1 cellular context compared by ENCODE assay signal in genomic region chr15:79900087-79900486, GRCh38.
A peak's percentile ranks its signal among the peaks of the same experiment; 100 is the strongest.
TF ChIP-seq lines count a peak whose summit lies in the region.

No MANE protein-coding gene starts in this region.

TF ChIP-seq in GM12878, 131 proteins besides CTCF, POLR2A, EP300 and RAD21 (continued from another document and continues in another):
- TF ChIP-seq NKRF (conservative IDR thresholded peaks at IDR 0.05), result no peak
- peak in 1 of 2 experiments; percentile 75; a peak in 1 of 4 replicates for TF ChIP-seq ETV6 (conservative IDR thresholded peaks at IDR 0.05 in 1 of 2, IDR thresholded peaks at IDR 0.05 in 1 of 2; ENCODE audit: borderline replicate concordance in 1 of 2, low read depth in 1 of 2)
- no peak for TF ChIP-seq IRF3 (IDR thresholded peaks at IDR 0.05)
- no peak for TF ChIP-seq RFX5 (IDR thresholded peaks at IDR 0.05; ENCODE audit: low read depth, low read length)
- no peak for TF ChIP-seq E2F4 (IDR thresholded peaks at IDR 0.05; ENCODE audit: low read depth, low read length)
- 0 out of 4 replicates have a peak, but pooled peaks of 1 of the 2 experiments have one; percentile 8 for TF ChIP-seq IKZF2 (IDR thresholded peaks at IDR 0.05)
- no peak for TF ChIP-seq POLR2AphosphoS5 (IDR thresholded peaks at IDR 0.05; ENCODE audit: low read length)
- TF ChIP-seq BCLAF1 (IDR thresholded peaks at IDR 0.05), result no peak
- no peak for TF ChIP-seq PBX3 (IDR thresholded peaks at IDR 0.05; ENCODE audit: insufficient replicate concordance, low read depth, low read length)
- no peak for TF ChIP-seq IRF4 (IDR thresholded peaks at IDR 0.05; ENCODE audit: low read depth, low read length)
- no peak for TF ChIP-seq KLF5 (IDR thresholded peaks at IDR 0.05; ENCODE audit: partially characterized antibody)
- TF ChIP-seq EGR1 (IDR thresholded peaks at IDR 0.05; ENCODE audit: borderline replicate concordance in 1 of 2, low read depth in 2 of 2, low read length in 2 of 2), result no peak
- no peak for TF ChIP-seq YBX1 (IDR thresholded peaks at IDR 0.05)
- TF ChIP-seq BRCA1 (IDR thresholded peaks at IDR 0.05; ENCODE audit: low read depth, low read length), result no peak
- TF ChIP-seq USF1 (IDR thresholded peaks at IDR 0.05; ENCODE audit: borderline replicate concordance, extremely low read length, insufficient read depth, low read depth, low read length), result no peak
- TF ChIP-seq RAD51 (IDR thresholded peaks at IDR 0.05), result no peak
- peak; percentile 37; the same call in 1 of the 2 replicates for TF ChIP-seq RUNX3 (IDR thresholded peaks at IDR 0.05; ENCODE audit: low read length)
- TF ChIP-seq ATF2 (IDR thresholded peaks at IDR 0.05; ENCODE audit: low read length), result no peak
- no peak for TF ChIP-seq SRF (IDR thresholded peaks at IDR 0.05; ENCODE audit: low read depth in 2 of 2, low read length in 2 of 2)
- no peak for TF ChIP-seq SIX5 (IDR thresholded peaks at IDR 0.05; ENCODE audit: low read depth, low read length, severe bottlenecking)
- no peak for TF ChIP-seq FOS (IDR thresholded peaks at IDR 0.05; ENCODE audit: borderline replicate concordance, extremely low read depth, insufficient read length)
- TF ChIP-seq ATF7 (IDR thresholded peaks at IDR 0.05; ENCODE audit: low read depth), result 0 out of 2 replicates have a peak, but pooled peaks have one; percentile 23
- no peak for TF ChIP-seq HSF1 (IDR thresholded peaks at IDR 0.05; ENCODE audit: low read depth, low read length)
- no peak for TF ChIP-seq ZNF207 (IDR thresholded peaks at IDR 0.05; ENCODE audit: borderline replicate concordance)
- TF ChIP-seq MTA2 (IDR thresholded peaks at IDR 0.05; ENCODE audit: low read depth), result no peak
- TF ChIP-seq PRDM15 (CRISPR knock-in tag; IDR thresholded peaks at IDR 0.05), result no peak
- TF ChIP-seq ZZZ3 (IDR thresholded peaks at IDR 0.05; ENCODE audit: control insufficient read depth, insufficient read length, low read depth), result no peak
- TF ChIP-seq BMI1 (IDR thresholded peaks at IDR 0.05; ENCODE audit: borderline replicate concordance), result no peak
- no peak for TF ChIP-seq CUX1 (IDR thresholded peaks at IDR 0.05; ENCODE audit: insufficient replicate concordance, low read depth, low read length)
- no peak for TF ChIP-seq CEBPB (IDR thresholded peaks at IDR 0.05; ENCODE audit: borderline replicate concordance in 1 of 2, low read depth in 2 of 2, low read length in 2 of 2)
- no peak for TF ChIP-seq PML (IDR thresholded peaks at IDR 0.05; ENCODE audit: low read length)
- TF ChIP-seq ZNF622 (IDR thresholded peaks at IDR 0.05), result no peak
